20 cellular contexts compared by ENCODE assay signal in genomic region chr4:184900184-184900583, GRCh38.
"Had no signal": no experiment of that assay in that cellular context is flagged by ENCODE, and none has a peak within 500 bp of the region (broad histone marks: within the 10 kb centered on the region; RNA-seq: fewer than 3 reads in every experiment).

No MANE protein-coding gene starts in this region.

- H3K27me3 Mint-ChIP-seq: activated naive CD8-positive, alpha-beta T cell treated with anti-CD3 and anti-CD28 coated beads for 36 hours had no signal

- ATAC-seq: activated CD8-positive, alpha-beta memory T cell treated with anti-CD3 and anti-CD28 coated beads, Interleukin-2, amount 10 ng/mL, durations not matched to agents 7 days and 5 days; activated T-cell treated with anti-CD3 and anti-CD28 coated beads, Interleukin-2, amount 50 U/mL, for 4 hours; PC-3; WTC11 had no signal

- H3K36me3 Mint-ChIP-seq: activated CD8-positive, alpha-beta memory T cell treated with anti-CD3 and anti-CD28 coated beads, Interleukin-2, amount 10 ng/mL, durations not matched to agents 7 days and 5 days; activated naive CD8-positive, alpha-beta T cell treated with anti-CD3 and anti-CD28 coated beads for 36 hours; WTC11 had no signal

- H3K27ac ChIP-seq: KMS-11 had no signal

- DNase-seq: activated CD4-positive, alpha-beta T cell treated with anti-CD3 and anti-CD28 coated beads for 1 hour; activated CD4-positive, alpha-beta T cell treated with anti-CD3 and anti-CD28 coated beads, Interleukin-2, amount 10 ng/mL, durations not matched to agents 24 days and 14 days; activated CD4-positive, alpha-beta T cell treated with anti-CD3 and anti-CD28 coated beads, Interleukin-2, amount 50 U/mL, for 48 hours; activated CD8-positive, alpha-beta memory T cell treated with anti-CD3 and anti-CD28 coated beads, Interleukin-2, amount 10 ng/mL, durations not matched to agents 7 days and 5 days; activated effector memory CD4-positive, alpha-beta T cell treated with anti-CD3 and anti-CD28 coated beads, Interleukin-2, amount 50 U/mL, for 16 hours; activated naive CD4-positive, alpha-beta T cell treated with anti-CD3 and anti-CD28 coated beads for 36 hours; activated naive CD8-positive, alpha-beta T cell treated with anti-CD3 and anti-CD28 coated beads for 36 hours; activated T-cell treated with anti-CD3 and anti-CD28 coated beads, Interleukin-2, amount 50 U/mL, for 4 hours; NCI-H1105 treated with DMSO at 0.1 percent for 48 hours; NCI-H1436 treated with DMSO at 0.1 percent for 48 hours; NCI-H187; NCI-H2081 treated with DMSO at 0.1 percent for 48 hours; NCI-H446; NCI-H524; PC-3; SHP77 treated with DMSO at 0.1 percent for 48 hours; T-helper 9 cell had no signal

- H3K27ac Mint-ChIP-seq: activated CD4-positive, alpha-beta T cell treated with anti-CD3 and anti-CD28 coated beads, Interleukin-2, amount 10 ng/mL, durations not matched to agents 24 days and 14 days; activated CD8-positive, alpha-beta memory T cell treated with anti-CD3 and anti-CD28 coated beads, Interleukin-2, amount 10 ng/mL, durations not matched to agents 7 days and 5 days; activated naive CD4-positive, alpha-beta T cell treated with anti-CD3 and anti-CD28 coated beads for 36 hours; activated naive CD8-positive, alpha-beta T cell treated with anti-CD3 and anti-CD28 coated beads for 36 hours; T-helper 1 cell treated with Interleukin-12 subunit alpha and Interleukin-12 subunit beta and Interleukin-4 antibody, amounts not matched to agents 30 μg/mL and 1 μg/mL, for 36 hours; WTC11 had no signal

- H3K9me3 Mint-ChIP-seq: activated CD4-positive, alpha-beta T cell treated with anti-CD3 and anti-CD28 coated beads, Interleukin-2, amount 10 ng/mL, durations not matched to agents 24 days and 14 days; activated naive CD4-positive, alpha-beta T cell treated with anti-CD3 and anti-CD28 coated beads for 36 hours; activated naive CD8-positive, alpha-beta T cell treated with anti-CD3 and anti-CD28 coated beads for 36 hours; activated T-cell treated with anti-CD3 and anti-CD28 coated beads, Interleukin-2, amount 50 U/mL, for 4 hours; T-helper 1 cell treated with Interleukin-12 subunit alpha and Interleukin-12 subunit beta and Interleukin-4 antibody, amounts not matched to agents 30 μg/mL and 1 μg/mL, for 36 hours; WTC11 had no signal

- H3K4me2 ChIP-seq: KMS-11 had no signal

- H3K4me1 Mint-ChIP-seq: activated naive CD8-positive, alpha-beta T cell treated with anti-CD3 and anti-CD28 coated beads for 36 hours; WTC11 had no signal

- H3K4me3 Mint-ChIP-seq: activated CD4-positive, alpha-beta T cell treated with anti-CD3 and anti-CD28 coated beads, Interleukin-2, amount 10 ng/mL, durations not matched to agents 24 days and 14 days; activated CD8-positive, alpha-beta memory T cell treated with anti-CD3 and anti-CD28 coated beads, Interleukin-2, amount 10 ng/mL, durations not matched to agents 7 days and 5 days; activated naive CD4-positive, alpha-beta T cell treated with anti-CD3 and anti-CD28 coated beads for 36 hours; activated naive CD8-positive, alpha-beta T cell treated with anti-CD3 and anti-CD28 coated beads for 36 hours; activated T-cell treated with anti-CD3 and anti-CD28 coated beads, Interleukin-2, amount 50 U/mL, for 4 hours; T-helper 1 cell treated with Interleukin-12 subunit alpha and Interleukin-12 subunit beta and Interleukin-4 antibody, amounts not matched to agents 30 μg/mL and 1 μg/mL, for 36 hours; WTC11 had no signal

- H3K9ac ChIP-seq: KMS-11 had no signal
